Comparison of ENCODE assay signal across 10 cellular contexts in the genomic region with DNA sequence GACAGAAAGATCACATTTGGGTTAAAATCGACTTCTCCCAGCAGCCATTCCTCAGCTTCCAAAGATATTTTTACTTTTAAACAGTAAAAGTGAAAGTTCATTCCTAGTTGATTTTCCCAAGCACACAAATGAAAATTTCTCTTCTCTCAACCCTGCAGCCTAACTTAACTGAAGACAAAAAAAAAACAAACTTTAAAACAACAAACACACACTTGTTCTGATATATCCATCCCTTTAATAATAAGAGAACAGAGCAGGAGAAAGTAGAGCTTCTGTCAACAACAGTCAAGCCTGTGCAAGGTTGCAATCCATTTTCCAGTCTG.
A peak's percentile ranks its signal among the peaks of the same experiment; 100 is the strongest.
DNase-seq lines count a peak whose midpoint lies in the region; ATAC-seq and TF ChIP-seq lines count a peak whose summit lies in the region.
"Had no signal": no experiment of that assay in that cellular context is flagged by ENCODE, and none has a peak within 500 bp of the region (broad histone marks: within the 10 kb centered on the region; RNA-seq: fewer than 3 reads in every experiment).

No MANE protein-coding gene starts in this region.

- TF ChIP-seq EP300 in gastroesophageal sphincter (IDR thresholded peaks at IDR 0.05) = no peak

- ATAC-seq in activated CD4-positive, alpha-beta T cell treated with anti-CD3 and anti-CD28 coated beads for 36 hours = peak; percentile 9
- ATAC-seq in T-helper 17 cell = no peak
- no peak for ATAC-seq in gastroesophageal sphincter

- TF ChIP-seq CTCF in gastroesophageal sphincter (IDR thresholded peaks at IDR 0.05) (no peak), spleen (IDR thresholded peaks at IDR 0.05 in 8 of 11, conservative IDR thresholded peaks at IDR 0.05 in 3 of 11) (no peak)

- H3K36me3 Mint-ChIP-seq in activated CD4-positive, alpha-beta T cell treated with anti-CD3 and anti-CD28 coated beads for 36 hours (ENCODE audit: low read depth) = peaks cover 51% of the 10 kb centered on the region
- no peaks in the 10 kb centered on the region for H3K36me3 Mint-ChIP-seq in T-helper 17 cell (ENCODE audit: low read depth)

- no peaks in the 10 kb centered on the region for H3K9me3 Mint-ChIP-seq in activated CD4-positive, alpha-beta T cell treated with anti-CD3 and anti-CD28 coated beads for 36 hours (ENCODE audit: low read depth)

- H3K27ac ChIP-seq in gastroesophageal sphincter (peak overlapping the region; percentile 22 to 86 (median 80)), spleen (peak overlapping the region in 7 of 8 donors; percentile 17 to 50 (median 40))
- H3K27ac ChIP-seq: 22Rv1 had no signal

- no peak for TF ChIP-seq POLR2A in gastroesophageal sphincter (IDR thresholded peaks at IDR 0.05)
- no peak for TF ChIP-seq POLR2A in spleen (IDR thresholded peaks at IDR 0.05)

- no peak overlapping the region for H3K4me3 Mint-ChIP-seq in activated CD4-positive, alpha-beta T cell treated with anti-CD3 and anti-CD28 coated beads for 36 hours
- H3K4me3 Mint-ChIP-seq in T-helper 17 cell = peak overlapping the region; percentile 73

- H3K4me3 ChIP-seq in gastroesophageal sphincter = peak overlapping the region in 1 of 2 donors; percentile 25
- no peak overlapping the region for H3K4me3 ChIP-seq in spleen

- POLR2A ChIA-PET in activated CD4-positive, alpha-beta T cell treated with anti-CD3 and anti-CD28 coated beads for 36 hours (lab: Charles Lee) = interaction anchor here (1.4 to 1.8 kb wide), 2 partner anchors 28 to 53 kb away, joined by 3 to 4 read pairs; no protein-coding TSS in a partner anchor

- CTCF ChIA-PET in activated CD4-positive, alpha-beta T cell treated with anti-CD3 and anti-CD28 coated beads for 36 hours (lab: Charles Lee) = interaction anchor here (0.6 to 1.9 kb wide), 8 partner anchors 11 to 884 kb away, joined by 3 to 9 read pairs (median 4); no protein-coding TSS in a partner anchor

- H3K4me1 ChIP-seq in gastroesophageal sphincter (peaks cover 9 to 98% (median 55%) of the 10 kb centered on the region in 3 donors), spleen (peaks cover 43 to 100% (median 82%) of the 10 kb centered on the region in 6 donors)

- 0 to 26% methylated on average over 1 of the region's 1 CpG for WGBS in gastroesophageal sphincter (ENCODE audit: low coverage in 1 of 2), 2 donors
- WGBS in spleen, 5 donors = 58 to 85% (median 81%) methylated on average over 1 of the region's 1 CpG

- H3K27ac Mint-ChIP-seq in activated CD4-positive, alpha-beta T cell treated with anti-CD3 and anti-CD28 coated beads for 36 hours = peak overlapping the region; percentile 34
- peak overlapping the region; percentile 91 for H3K27ac Mint-ChIP-seq in T-helper 17 cell

- peaks cover 88% of the 10 kb centered on the region for H3K4me1 Mint-ChIP-seq in activated CD4-positive, alpha-beta T cell treated with anti-CD3 and anti-CD28 coated beads for 36 hours
- peaks cover 63% of the 10 kb centered on the region for H3K4me1 Mint-ChIP-seq in T-helper 17 cell

- DNase-seq in activated CD4-positive, alpha-beta T cell treated with anti-CD3 and anti-CD28 coated beads for 36 hours = no peak
- DNase-seq in activated CD4-positive, alpha-beta T cell treated with anti-CD3 and anti-CD28 coated beads, Interleukin-2, amount 50 U/mL, for 1 hour = no peak
- DNase-seq in T-helper 17 cell (no peak), spleen (no peak), amygdala (lab: John Stamatoyannopoulos, UW) (no peak), H4 (ENCODE audit: low spot score) (no peak)
- DNase-seq in stimulated activated naive CD4-positive, alpha-beta T cell (lab: John Stamatoyannopoulos, UW) = no peak
- DNase-seq: NCI-H524 had no signal

- H3K27me3 Mint-ChIP-seq in activated CD4-positive, alpha-beta T cell treated with anti-CD3 and anti-CD28 coated beads for 36 hours = no peaks in the 10 kb centered on the region
- no peaks in the 10 kb centered on the region for H3K27me3 Mint-ChIP-seq in T-helper 17 cell

- H3K27me3 ChIP-seq in gastroesophageal sphincter = no peaks in the 10 kb centered on the region
- H3K27me3 ChIP-seq in spleen (replicated peaks in 1 of 7) = no peaks in the 10 kb centered on the region

- intact Hi-C loops in activated CD4-positive, alpha-beta T cell treated with anti-CD3 and anti-CD28 coated beads for 36 hours (cut with DNase I, micrococcal nuclease) = no loop called here
- intact Hi-C loops in spleen (cut with DNase I; ENCODE audit: low total_unique reads) = loop anchor here (10.0 kb wide), 1 partner anchor 61 kb away; no protein-coding TSS in a partner anchor

- H3K9me3 ChIP-seq in T-helper 17 cell (ENCODE audit: control insufficient read depth, low read length, poor library complexity, severe bottlenecking) (no peaks in the 10 kb centered on the region), gastroesophageal sphincter (no peaks in the 10 kb centered on the region), spleen (no peaks in the 10 kb centered on the region)

- peaks cover 0 to 3% of the 10 kb centered on the region in 2 donors for H3K36me3 ChIP-seq in gastroesophageal sphincter
- peaks cover 0 to 19% (median 2%) of the 10 kb centered on the region in 6 donors for H3K36me3 ChIP-seq in spleen
